ENCODE assay signal across 8 cellular contexts in the genomic region with DNA sequence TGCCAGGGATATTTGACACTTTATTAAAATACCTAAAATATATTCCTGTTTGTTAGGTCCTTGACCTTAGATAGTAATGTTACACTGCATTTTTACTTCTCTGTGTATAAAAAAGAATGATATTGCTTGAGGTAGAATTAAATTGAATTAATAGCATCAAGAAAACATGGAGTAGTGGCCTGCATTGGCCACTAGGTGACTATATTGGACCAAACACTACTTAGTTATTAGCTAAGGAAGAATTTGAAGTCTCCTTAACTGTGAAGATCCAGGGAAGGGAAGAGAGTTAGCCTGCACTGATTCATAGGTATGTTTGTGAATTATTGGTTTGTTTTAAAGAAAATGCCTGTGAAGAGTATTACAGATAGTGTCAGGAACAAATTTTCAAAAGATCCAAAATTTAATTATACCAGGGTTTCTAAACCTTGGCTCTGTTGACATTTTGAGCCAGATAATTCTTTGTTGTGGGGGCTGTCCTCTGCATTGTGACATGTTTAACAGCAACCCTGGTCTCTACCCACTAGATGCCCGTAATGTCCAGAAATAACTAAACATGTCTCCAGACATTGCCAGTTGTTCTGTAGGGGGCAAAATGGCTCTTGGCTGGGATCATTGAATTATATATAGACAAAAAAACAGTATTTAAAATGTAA.
DNase-seq lines count a peak whose midpoint lies in the region; ATAC-seq, FAIRE-seq and TF ChIP-seq lines count a peak whose summit lies in the region.

No MANE protein-coding gene starts in this region.

- TF ChIP-seq POLR2A in body of pancreas (IDR thresholded peaks at IDR 0.05) = no peak

- no peaks in the 10 kb centered on the region for H3K4me1 ChIP-seq in body of pancreas

- DNase-seq in M059J (ENCODE audit: low read depth) (peak; percentile 60), body of pancreas (peak in 2 of 4 donors; percentile 10 to 29), left lobe of liver (ENCODE audit: low spot score) (no peak), GM19238 (ENCODE audit: insufficient read length, low spot score) (no peak), NCI-H345 treated with DMSO at 0.1 percent for 48 hours (lab: John Stamatoyannopoulos, UW; ENCODE audit: unreplicated experiment) (no peak)

- 64 to 71% methylated on average over 1 of the region's 1 CpG for WGBS in body of pancreas, 2 donors

- H3K4me3 ChIP-seq in body of pancreas = no peak overlapping the region

- H3K9me3 ChIP-seq in body of pancreas = no peaks in the 10 kb centered on the region

- TF ChIP-seq CTCF in body of pancreas (IDR thresholded peaks at IDR 0.05) = peak; percentile 24 to 66 (median 62)

- intact Hi-C loops in body of pancreas (cut with DNase I) = no loop called here

- ATAC-seq in body of pancreas (no peak), left lobe of liver (peak; percentile 84), HG02884 (IDR thresholded peaks at IDR 0.05; ENCODE audit: unreplicated experiment) (no peak), GM18520 (IDR thresholded peaks at IDR 0.05; ENCODE audit: unreplicated experiment) (no peak)

- peak; percentile 91 for FAIRE-seq in G401.6 (lab: Jason Lieb, UNC)

- H3K27ac ChIP-seq in body of pancreas = no peak overlapping the region

- H3K27me3 ChIP-seq in body of pancreas = no peaks in the 10 kb centered on the region

- no peaks in the 10 kb centered on the region for H3K36me3 ChIP-seq in body of pancreas (replicated peaks in 1 of 2; ENCODE audit: insufficient read depth in 1 of 2, low read depth in 2 of 2)
